ENCODE assay signal across 14 cellular contexts in the genomic region with DNA sequence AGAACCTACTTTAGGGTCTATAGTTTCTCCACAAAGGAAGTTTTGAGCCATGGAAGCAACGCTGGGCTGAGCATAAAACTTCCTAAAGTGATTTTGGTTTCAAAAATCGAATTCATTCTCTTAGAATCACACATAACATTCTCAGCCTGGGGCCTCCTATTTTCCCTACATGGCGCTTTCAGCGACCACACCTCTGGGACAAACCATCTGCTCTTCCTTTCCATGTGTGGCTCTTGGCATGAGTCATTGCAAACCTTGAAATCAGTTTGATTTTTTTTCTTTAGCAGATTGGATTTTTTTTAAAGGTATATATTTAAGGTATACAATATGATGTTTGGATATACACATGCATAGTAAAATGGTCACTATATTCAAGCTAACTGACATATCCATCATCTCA.
"Had no signal": no experiment of that assay in that cellular context is flagged by ENCODE, and none has a peak within 500 bp of the region (broad histone marks: within the 10 kb centered on the region; RNA-seq: fewer than 3 reads in every experiment).

No MANE protein-coding gene starts in this region.

- H3K9me3 ChIP-seq: esophagus squamous epithelium, heart right ventricle, right atrium auricular region had no signal

- H3K36me3 ChIP-seq: esophagus squamous epithelium, heart right ventricle, right atrium auricular region had no signal

- H3K27ac ChIP-seq: coronary artery, esophagus squamous epithelium, heart right ventricle, right atrium auricular region had no signal

- H3K4me3 ChIP-seq: coronary artery, esophagus squamous epithelium, heart right ventricle, right atrium auricular region, skin epidermis had no signal

- H3K4me1 ChIP-seq: right atrium auricular region had no signal

- DNase-seq: activated CD4-positive, alpha-beta T cell treated with anti-CD3 and anti-CD28 coated beads for 4 hours; activated CD8-positive, alpha-beta memory T cell treated with anti-CD3 and anti-CD28 coated beads, Interleukin-2, amount 50 U/mL, for 48 hours; activated gamma-delta T cell treated with Interleukin-2 at 50 U/mL for 16 hours; amygdala; esophagus squamous epithelium; heart right ventricle; stimulated activated CD4-positive, alpha-beta T cell treated with anti-CD3 and anti-CD28 coated beads, Interleukin-4, amount 100 ng/mL, for 4 hours; stimulated activated CD8-positive, alpha-beta memory T cell treated with anti-CD3 and anti-CD28 coated beads, Interleukin-4, amount 100 ng/mL, for 48 hours; stimulated activated naive CD8-positive, alpha-beta T cell treated with anti-CD3 and anti-CD28 coated beads, Interleukin-15, Interleukin-2, amounts not matched to agents 100 U/mL and 50 U/mL, for 24 hours had no signal

- H3K27me3 ChIP-seq: esophagus squamous epithelium, heart right ventricle, right atrium auricular region had no signal

- FAIRE-seq: frontal cortex, TTC549 had no signal
